ENCODE assay signal across 8 cellular contexts in the genomic region with DNA sequence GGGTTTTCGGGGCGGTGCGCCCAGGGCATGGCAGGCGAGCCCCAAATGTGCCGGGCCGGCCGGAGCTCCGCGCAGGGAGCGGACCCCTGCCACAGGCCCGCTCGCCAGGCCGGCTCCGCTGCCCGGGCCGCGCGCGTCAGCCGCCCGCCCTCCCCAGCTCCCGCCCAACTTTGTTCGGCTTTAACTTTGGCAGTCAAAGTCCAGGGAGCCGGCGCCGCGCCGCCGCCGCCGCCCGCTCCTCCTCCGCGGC. TPM values are rescaled to one million over a fixed set of nuclear protein-coding genes. Genes with fewer than 3 reads are reported as not detected.
DNase-seq lines count a peak whose midpoint lies in the region; ATAC-seq and TF ChIP-seq lines count a peak whose summit lies in the region.

No MANE protein-coding gene starts in this region.

- peak overlapping the region; percentile 75 for H3K27ac ChIP-seq in Karpas-422 (ENCODE audit: low read length)
- H3K27ac ChIP-seq in ascending aorta = peak overlapping the region; percentile 93

- peak overlapping the region; percentile 81 for H3K9ac ChIP-seq in Karpas-422 (ENCODE audit: low read length)

- peak; percentile 36 for ATAC-seq in GM21737 (IDR thresholded peaks at IDR 0.05; ENCODE audit: unreplicated experiment)

- no peaks in the 10 kb centered on the region for H4K20me1 ChIP-seq in Karpas-422 (ENCODE audit: insufficient read depth, low read depth, low read length)

- H3K79me2 ChIP-seq in Karpas-422 (ENCODE audit: low read length) = peaks cover 34% of the 10 kb centered on the region

- H3K36me3 ChIP-seq in Karpas-422 (ENCODE audit: insufficient read depth, low read length) = peaks cover 27% of the 10 kb centered on the region; the same call in 1 of the 2 replicates
- H3K36me3 ChIP-seq in ascending aorta = peaks cover 12 to 13% of the 10 kb centered on the region in 2 donors

- H3K9me3 ChIP-seq in Karpas-422 (ENCODE audit: low read length) (no peaks in the 10 kb centered on the region), ascending aorta (no peaks in the 10 kb centered on the region)

- H2AFZ ChIP-seq in Karpas-422 (ENCODE audit: low read length) = peak overlapping the region; percentile 88

- H3K4me3 ChIP-seq in GM12865 (ENCODE audit: low read depth, low read length) = peak overlapping the region; percentile 96
- H3K4me3 ChIP-seq in Karpas-422 (ENCODE audit: low read length) = peak overlapping the region; percentile 80
- H3K4me3 ChIP-seq in ascending aorta = peak overlapping the region; percentile 76 to 89
- H3K4me3 ChIP-seq in skeletal muscle cell (ENCODE audit: low read depth, low read length) = peak overlapping the region; percentile 62

- H3K27me3 ChIP-seq in Karpas-422 (ENCODE audit: low read length) = no peaks in the 10 kb centered on the region
- H3K27me3 ChIP-seq in ascending aorta = no peaks in the 10 kb centered on the region

- peaks cover 29% of the 10 kb centered on the region for H3K4me1 ChIP-seq in Karpas-422 (ENCODE audit: low read length)
- H3K4me1 ChIP-seq in ascending aorta = peaks cover 3 to 17% of the 10 kb centered on the region in 2 donors

- peak overlapping the region; percentile 80 for H3K4me2 ChIP-seq in Karpas-422 (ENCODE audit: low read depth, low read length, poor library complexity, severe bottlenecking)

- TF ChIP-seq CTCF in GM12865 (IDR thresholded peaks at IDR 0.05; ENCODE audit: insufficient read depth, low read depth, low read length, missing control alignments) (no peak), ascending aorta (IDR thresholded peaks at IDR 0.05) (no peak)

- no peak for DNase-seq in GM12865 (ENCODE audit: low read depth)
- peak; percentile 78 for DNase-seq in Karpas-422
- peak in 1 of 2 donors; percentile 79 for DNase-seq in ascending aorta (ENCODE audit: low spot score in 2 of 2)
- DNase-seq in hypothalamus (lab: John Stamatoyannopoulos, UW) = peak in 28 of 51 donors; percentile 32 to 82 (median 66)
- no peak for DNase-seq in skeletal muscle cell (ENCODE audit: low read depth)
- DNase-seq in RKO (ENCODE audit: low spot score) = no peak
- DNase-seq in NCI-H524 treated with DMSO at 0.1 percent for 48 hours (lab: John Stamatoyannopoulos, UW) = no peak

- intact Hi-C loops in ascending aorta (cut with DNase I) = loop anchor here (2.0 to 5.0 kb wide), 4 partner anchors 35 to 121 kb away; no protein-coding TSS in a partner anchor

- no peaks in the 10 kb centered on the region for H3K9me2 ChIP-seq in Karpas-422 (replicated peaks; ENCODE audit: insufficient read depth, low read length)

RNA-seq across cellular contexts. Expression of gene SLC35D1, which starts 0.5 kb away (rescaled TPM):
- 22.0 and 40.6 TPM in 2 replicates for total RNA-seq in Karpas-422 (2014; rRNA removed; shearing (Covaris generic); ENCODE audit: low replicate concordance)
- total RNA-seq in ascending aorta = 3.7 TPM

Comparison
In these comparisons a context has a peak if more than half of its experiments do, and no peak if none do; other contexts are left out.
1. DNase-seq: peak in Karpas-422 (single experiment) and hypothalamus (28 of 51); none in GM12865 (single experiment), skeletal muscle cell (single experiment), RKO (single experiment) and NCI-H524 treated with DMSO at 0.1 percent for 48 hours (single experiment).
2. Peak in every context shown above with its lines, with median percentiles within 50 percentile points of each other: H3K4me3 ChIP-seq.